In genomic region chr1:2518528-2518927, GRCh38 we compare ENCODE assay signal across 36 cellular contexts. TPM values are rescaled to one million over a fixed set of nuclear protein-coding genes. Genes with fewer than 3 reads are reported as not detected.
"Had no signal": no experiment of that assay in that cellular context is flagged by ENCODE, and none has a peak within 500 bp of the region (broad histone marks: within the 10 kb centered on the region; RNA-seq: fewer than 3 reads in every experiment).

No MANE protein-coding gene starts in this region.

- H3K27me3 Mint-ChIP-seq: activated B cell treated with CpG ODN at 0.5 μM for 24 hours; activated CD4-positive, alpha-beta memory T cell treated with anti-CD3 and anti-CD28 coated beads for 36 hours; activated naive CD8-positive, alpha-beta T cell treated with anti-CD3 and anti-CD28 coated beads, Interleukin-2, amount 10 ng/mL, durations not matched to agents 7 days and 5 days; T-cell; T-helper 17 cell had no signal

- H3K4me1 ChIP-seq: breast epithelium had no signal

- H3K4me3 Mint-ChIP-seq: activated B cell treated with CpG ODN at 0.5 μM for 24 hours; activated CD4-positive, alpha-beta memory T cell treated with anti-CD3 and anti-CD28 coated beads for 36 hours; activated naive CD4-positive, alpha-beta T cell treated with anti-CD3 and anti-CD28 coated beads for 36 hours; activated naive CD8-positive, alpha-beta T cell treated with anti-CD3 and anti-CD28 coated beads, Interleukin-2, amount 10 ng/mL, durations not matched to agents 7 days and 5 days; activated T-cell treated with anti-CD3 and anti-CD28 coated beads, Interleukin-2, amount 50 U/mL, for 4 hours; activated T-helper 1 cell treated with anti-CD3 and anti-CD28 coated beads, Interleukin-12 subunit alpha, Interleukin-12 subunit beta, Interleukin-2, Interleukin-4 antibody, amounts not matched to agents 30 ng/mL and 10 ng/mL and 1 ng/mL, durations not matched to agents 14 hours and 24 hours and 36 hours; T-cell; T-helper 17 cell had no signal

- H3K27ac Mint-ChIP-seq: activated B cell treated with CpG ODN at 0.5 μM for 24 hours; activated CD4-positive, alpha-beta memory T cell treated with anti-CD3 and anti-CD28 coated beads for 36 hours; activated naive CD4-positive, alpha-beta T cell treated with anti-CD3 and anti-CD28 coated beads for 36 hours; activated naive CD8-positive, alpha-beta T cell treated with anti-CD3 and anti-CD28 coated beads, Interleukin-2, amount 10 ng/mL, durations not matched to agents 7 days and 5 days; activated T-helper 1 cell treated with anti-CD3 and anti-CD28 coated beads, Interleukin-12 subunit alpha, Interleukin-12 subunit beta, Interleukin-2, Interleukin-4 antibody, amounts not matched to agents 30 ng/mL and 10 ng/mL and 1 ng/mL, durations not matched to agents 14 hours and 24 hours and 36 hours; T-cell; T-helper 17 cell had no signal

- FAIRE-seq: astrocyte had no signal

- ATAC-seq: activated T-cell treated with anti-CD3 and anti-CD28 coated beads, Interleukin-2, amount 50 U/mL, for 4 hours; body of pancreas; PC-3; SK-N-SH treated with all-trans-retinoic acid at 6 μM for 48 hours; T-cell; T-helper 17 cell had no signal

- H3K4me2 ChIP-seq: KMS-11 had no signal

- DNase-seq: activated B cell treated with CpG ODN at 0.5 μM for 24 hours; activated CD4-positive, alpha-beta memory T cell treated with anti-CD3 and anti-CD28 coated beads for 36 hours; activated CD4-positive, alpha-beta T cell treated with anti-CD3 and anti-CD28 coated beads for 4 hours; activated CD4-positive, alpha-beta T cell treated with anti-CD3 and anti-CD28 coated beads, Interleukin-2, amount 50 U/mL, for 1 hour; activated CD4-positive, CD25-positive, alpha-beta regulatory T cell treated with anti-CD3 and anti-CD28 coated beads, Interleukin-2, amount 50 U/mL, for 72 hours; activated CD8-positive, alpha-beta memory T cell treated with anti-CD3 and anti-CD28 coated beads, Interleukin-2, amount 50 U/mL, for 4 hours; activated gamma-delta T cell treated with Interleukin-2 at 50 U/mL for 16 hours; activated naive CD4-positive, alpha-beta T cell treated with anti-CD3 and anti-CD28 coated beads for 36 hours; activated naive CD8-positive, alpha-beta T cell treated with anti-CD3 and anti-CD28 coated beads, Interleukin-2, amount 10 ng/mL, durations not matched to agents 7 days and 5 days; activated T-cell treated with anti-CD3 and anti-CD28 coated beads for 4 hours; activated T-cell treated with anti-CD3 and anti-CD28 coated beads, Interleukin-2, amount 50 U/mL, for 4 hours; body of pancreas; MM.1S; MV-4-11; NCI-H1092; NCI-H1436 treated with DMSO at 0.1 percent for 48 hours; NCI-H1694 treated with DMSO at 0.1 percent for 48 hours; NCI-H2029; NCI-H345; NCI-H524 treated with DMSO at 0.1 percent for 48 hours; NK-92 treated with Interleukin-12 subunit alpha and Interleukin-12 subunit beta, amount 100 ng/mL, for 24 hours; PC-3; Peyer's patch; RPMI8226; SIG-M5; T-cell; T-helper 17 cell had no signal

- H3K9me3 ChIP-seq: body of pancreas, breast epithelium, Peyer's patch had no signal

- H3K9ac ChIP-seq: KMS-11 had no signal

- H3K4me3 ChIP-seq: body of pancreas, breast epithelium, Peyer's patch had no signal

- H3K27me3 ChIP-seq: body of pancreas, breast epithelium, Peyer's patch had no signal

- H3K27ac ChIP-seq: body of pancreas, breast epithelium, KMS-11, Peyer's patch, VCaP had no signal

- H3K9me3 Mint-ChIP-seq: activated B cell treated with CpG ODN at 0.5 μM for 24 hours; activated CD4-positive, alpha-beta memory T cell treated with anti-CD3 and anti-CD28 coated beads for 36 hours; activated naive CD4-positive, alpha-beta T cell treated with anti-CD3 and anti-CD28 coated beads for 36 hours; activated naive CD8-positive, alpha-beta T cell treated with anti-CD3 and anti-CD28 coated beads, Interleukin-2, amount 10 ng/mL, durations not matched to agents 7 days and 5 days; activated T-cell treated with anti-CD3 and anti-CD28 coated beads, Interleukin-2, amount 50 U/mL, for 4 hours; activated T-helper 1 cell treated with anti-CD3 and anti-CD28 coated beads, Interleukin-12 subunit alpha, Interleukin-12 subunit beta, Interleukin-2, Interleukin-4 antibody, amounts not matched to agents 30 ng/mL and 10 ng/mL and 1 ng/mL, durations not matched to agents 14 hours and 24 hours and 36 hours; T-cell had no signal

RNA-seq across cellular contexts. Expression of gene HES5, which starts 11.5 kb away (rescaled TPM):
- total RNA-seq: activated B cell treated with CpG ODN at 0.5 μM for 24 hours; activated naive CD4-positive, alpha-beta T cell treated with anti-CD3 and anti-CD28 coated beads for 36 hours; activated naive CD8-positive, alpha-beta T cell treated with anti-CD3 and anti-CD28 coated beads, Interleukin-2, amount 10 ng/mL, durations not matched to agents 7 days and 5 days; activated T-cell treated with anti-CD3 and anti-CD28 coated beads, Interleukin-2, amount 50 U/mL, for 4 hours; activated T-helper 1 cell treated with anti-CD3 and anti-CD28 coated beads, Interleukin-12 subunit alpha, Interleukin-12 subunit beta, Interleukin-2, Interleukin-4 antibody, amounts not matched to agents 30 ng/mL and 10 ng/mL and 1 ng/mL, durations not matched to agents 14 hours and 24 hours and 36 hours; astrocyte; body of pancreas; breast epithelium; LHCN-M2; NCI-H460; SK-MEL-5; T-cell; T-helper 17 cell had no signal

RNA-seq across cellular contexts. Expression of gene PLCH2, which starts 42.4 kb away (rescaled TPM):
- total RNA-seq: LHCN-M2, NCI-H460, SK-MEL-5 had no signal
